13 cellular contexts compared by ENCODE assay signal in the genomic region with DNA sequence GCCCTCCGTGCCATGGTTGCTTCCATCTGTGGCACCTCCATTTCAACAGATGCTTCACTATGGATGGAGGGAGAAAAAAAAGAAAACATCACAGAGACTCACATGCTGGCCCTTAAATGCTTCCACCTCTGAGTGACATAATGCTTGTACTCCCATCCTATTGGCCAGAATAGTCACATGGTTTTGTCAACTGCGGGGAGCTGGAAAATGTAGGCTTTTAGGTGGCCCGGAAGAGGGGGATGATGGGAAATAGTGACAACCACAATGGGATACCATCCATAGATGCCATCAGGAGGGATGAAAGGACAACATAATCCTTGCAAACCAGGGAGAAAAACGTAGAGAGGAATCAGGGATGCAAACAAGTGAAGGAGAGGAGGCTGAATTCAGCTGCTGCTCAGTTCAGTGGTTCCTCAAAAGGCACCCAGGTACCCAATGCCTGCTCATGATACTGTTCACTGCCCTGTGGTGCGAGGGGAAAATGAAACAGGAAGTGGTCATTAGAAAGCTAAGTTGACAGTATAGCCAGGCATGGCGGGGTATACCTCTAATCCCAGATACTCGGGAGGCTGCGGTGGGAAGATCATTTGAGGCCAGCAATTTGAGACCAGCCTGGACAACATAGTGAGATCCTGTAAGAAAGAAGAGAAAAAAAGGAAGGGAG. TPM values are rescaled to one million over a fixed set of nuclear protein-coding genes. Genes with fewer than 3 reads are reported as not detected.
DNase-seq lines count a peak whose midpoint lies in the region; ATAC-seq and TF ChIP-seq lines count a peak whose summit lies in the region.
"Had no signal": no experiment of that assay in that cellular context is flagged by ENCODE, and none has a peak within 500 bp of the region (broad histone marks: within the 10 kb centered on the region; RNA-seq: fewer than 3 reads in every experiment).

No MANE protein-coding gene starts in this region.

- H3K4me2 ChIP-seq in neuronal stem cell (ENCODE audit: insufficient read depth, low read length, poor library complexity, severe bottlenecking): no peak overlapping the region

- no peak overlapping the region for H3K27ac Mint-ChIP-seq in natural killer cell
- no peak overlapping the region for H3K27ac Mint-ChIP-seq in natural killer cell treated with Interleukin-12 subunit alpha and Interleukin-12 subunit beta and Interleukin-15 and Interleukin-18, amount 100 ng/mL, for 72 hours
- peak overlapping the region; percentile 42 for H3K27ac Mint-ChIP-seq in activated T-helper 17 cell treated with anti-CD3 and anti-CD28 coated beads, Interleukin-2, amount 50 U/mL, for 72 hours

- H3K18ac ChIP-seq in neuronal stem cell (ENCODE audit: low read length): no peak overlapping the region

- no peak overlapping the region for H4K91ac ChIP-seq in neuronal stem cell (ENCODE audit: low read depth, low read length, poor library complexity)

- H3K27me3 ChIP-seq in neuronal stem cell (ENCODE audit: control insufficient read depth in 3 of 3, insufficient read depth in 3 of 3, low read depth in 1 of 3, low read length in 3 of 3): no peaks in the 10 kb centered on the region

- H3K4ac ChIP-seq in neuronal stem cell (ENCODE audit: low read length): no peak overlapping the region

- no peak overlapping the region for H2BK5ac ChIP-seq in neuronal stem cell (ENCODE audit: low read length)

- no peak overlapping the region for H3K9ac ChIP-seq in neuronal stem cell (ENCODE audit: low read depth, low read length, poor library complexity)

- intact Hi-C loops in natural killer cell (cut with micrococcal nuclease): no loop called here

- H4K8ac ChIP-seq in neuronal stem cell (ENCODE audit: low read depth, low read length): no peak overlapping the region

- no peak overlapping the region for H3K4me3 ChIP-seq in neuronal stem cell (ENCODE audit: low read length in 2 of 2)

- H3K14ac ChIP-seq in neuronal stem cell (ENCODE audit: low read length): no peak overlapping the region

- peaks cover 0 to 2% of the 10 kb centered on the region in 2 donors for H3K9me3 Mint-ChIP-seq in natural killer cell
- H3K9me3 Mint-ChIP-seq in natural killer cell treated with Interleukin-12 subunit alpha and Interleukin-12 subunit beta and Interleukin-15 and Interleukin-18, amount 100 ng/mL, for 72 hours: no peaks in the 10 kb centered on the region
- peaks cover 4% of the 10 kb centered on the region for H3K9me3 Mint-ChIP-seq in activated T-helper 17 cell treated with anti-CD3 and anti-CD28 coated beads, Interleukin-2, amount 50 U/mL, for 72 hours
- H3K9me3 Mint-ChIP-seq: activated T-cell treated with anti-CD3 and anti-CD28 coated beads, Interleukin-2, amount 50 U/mL, for 4 hours had no signal

- no peak overlapping the region for H2BK15ac ChIP-seq in neuronal stem cell (ENCODE audit: low read length)

- no peaks in the 10 kb centered on the region for H3K36me3 ChIP-seq in neuronal stem cell (replicated peaks in 1 of 2; ENCODE audit: control insufficient read depth in 2 of 2, insufficient read depth in 2 of 2, low read length in 2 of 2)

- H3K23ac ChIP-seq in neuronal stem cell (ENCODE audit: low read depth, low read length, poor library complexity): no peak overlapping the region

- no peak overlapping the region for H2AK5ac ChIP-seq in neuronal stem cell (ENCODE audit: low read depth, low read length)

- H2BK120ac ChIP-seq in neuronal stem cell (ENCODE audit: low read depth, low read length): no peak overlapping the region

- H3K4me3 Mint-ChIP-seq in natural killer cell: peak overlapping the region; percentile 7
- H3K4me3 Mint-ChIP-seq in natural killer cell treated with Interleukin-12 subunit alpha and Interleukin-12 subunit beta and Interleukin-15 and Interleukin-18, amount 100 ng/mL, for 72 hours: no peak overlapping the region
- H3K4me3 Mint-ChIP-seq in activated T-helper 17 cell treated with anti-CD3 and anti-CD28 coated beads, Interleukin-2, amount 50 U/mL, for 72 hours: no peak overlapping the region
- H3K4me3 Mint-ChIP-seq: activated T-cell treated with anti-CD3 and anti-CD28 coated beads, Interleukin-2, amount 50 U/mL, for 4 hours had no signal

- H3K27me3 Mint-ChIP-seq in natural killer cell (ENCODE audit: low read depth in 2 of 2): peaks cover 33 to 53% of the 10 kb centered on the region in 2 donors
- peaks cover 38 to 51% of the 10 kb centered on the region in 2 donors for H3K27me3 Mint-ChIP-seq in natural killer cell treated with Interleukin-12 subunit alpha and Interleukin-12 subunit beta and Interleukin-15 and Interleukin-18, amount 100 ng/mL, for 72 hours
- H3K27me3 Mint-ChIP-seq in activated T-helper 17 cell treated with anti-CD3 and anti-CD28 coated beads, Interleukin-2, amount 50 U/mL, for 72 hours: peaks cover 42% of the 10 kb centered on the region

- H3K27ac ChIP-seq in neuronal stem cell (replicated peaks; ENCODE audit: low read length): no peak overlapping the region

- H3K36me3 Mint-ChIP-seq in natural killer cell: no peaks in the 10 kb centered on the region
- peaks cover under 1% of the 10 kb centered on the region for H3K36me3 Mint-ChIP-seq in natural killer cell treated with Interleukin-12 subunit alpha and Interleukin-12 subunit beta and Interleukin-15 and Interleukin-18, amount 100 ng/mL, for 72 hours
- H3K36me3 Mint-ChIP-seq in activated T-helper 17 cell treated with anti-CD3 and anti-CD28 coated beads, Interleukin-2, amount 50 U/mL, for 72 hours (ENCODE audit: low read depth): no peaks in the 10 kb centered on the region

- H3K4me1 ChIP-seq in neuronal stem cell (ENCODE audit: control insufficient read depth in 2 of 2, insufficient read depth in 1 of 2, low read depth in 1 of 2, low read length in 2 of 2): no peaks in the 10 kb centered on the region

- TF ChIP-seq CTCF in natural killer cell (IDR thresholded peaks at IDR 0.05) (no peak), GM20000 (IDR thresholded peaks at IDR 0.05; ENCODE audit: extremely low read depth, missing control alignments) (no peak)

- ATAC-seq in natural killer cell: no peak
- ATAC-seq in natural killer cell treated with Interleukin-12 subunit alpha and Interleukin-12 subunit beta and Interleukin-15 and Interleukin-18, amount 100 ng/mL, for 72 hours: no peak
- ATAC-seq in activated T-helper 17 cell treated with anti-CD3 and anti-CD28 coated beads, Interleukin-2, amount 50 U/mL, for 72 hours (replicated peaks): no peak
- ATAC-seq: activated T-cell treated with anti-CD3 and anti-CD28 coated beads, Interleukin-2, amount 50 U/mL, for 4 hours; left colon had no signal

- H2BK12ac ChIP-seq in neuronal stem cell (ENCODE audit: low read length): no peak overlapping the region

- peaks cover 7% of the 10 kb centered on the region in 2 donors for H3K4me1 Mint-ChIP-seq in natural killer cell
- H3K4me1 Mint-ChIP-seq in natural killer cell treated with Interleukin-12 subunit alpha and Interleukin-12 subunit beta and Interleukin-15 and Interleukin-18, amount 100 ng/mL, for 72 hours (ENCODE audit: low read depth in 2 of 2): peaks cover 5 to 7% of the 10 kb centered on the region in 2 donors
- peaks cover 5% of the 10 kb centered on the region for H3K4me1 Mint-ChIP-seq in activated T-helper 17 cell treated with anti-CD3 and anti-CD28 coated beads, Interleukin-2, amount 50 U/mL, for 72 hours

- no CpG with 5 or more reads among the region's 8 CpGs for WGBS in neuronal stem cell (ENCODE audit: extremely low coverage in 2 of 2, insufficient read length in 2 of 2, insufficient replicate concordance in 1 of 2), 2 donors

- H3K79me1 ChIP-seq in neuronal stem cell (ENCODE audit: low read depth, low read length): no peaks in the 10 kb centered on the region

- DNase-seq in natural killer cell (no peak), NOMO-1 treated with dmso at 0.1 percent for 144 hours (lab: John Stamatoyannopoulos, UW; ENCODE audit: unreplicated experiment) (peak; percentile 15), neuronal stem cell (ENCODE audit: low spot score) (no peak), Ammon's horn (ENCODE audit: low spot score) (no peak), GM20000 (ENCODE audit: low spot score) (no peak)
- no peak for DNase-seq in natural killer cell treated with Interleukin-12 subunit alpha and Interleukin-12 subunit beta and Interleukin-15 and Interleukin-18, amount 100 ng/mL, for 72 hours (ENCODE audit: low spot score)
- DNase-seq in stimulated activated CD4-positive, alpha-beta T cell treated with anti-CD3 and anti-CD28 coated beads, Interleukin-4, amount 100 ng/mL, for 1 hour: no peak
- DNase-seq: activated T-cell treated with anti-CD3 and anti-CD28 coated beads, Interleukin-2, amount 50 U/mL, for 4 hours; Calu3; left colon; NCI-H1436; substantia nigra had no signal

- no peak overlapping the region for H2AFZ ChIP-seq in neuronal stem cell (ENCODE audit: low read length)

- H3K9me3 ChIP-seq in neuronal stem cell (replicated peaks in 1 of 2; ENCODE audit: control insufficient read depth in 2 of 2, insufficient read depth in 1 of 2, low read depth in 1 of 2, low read length in 2 of 2): peaks cover 0 to 2% of the 10 kb centered on the region in 2 donors

RNA-seq across cellular contexts. Expression of gene ERCC4, which starts 13.4 kb away (rescaled TPM):
- 10 to 100 TPM in 1 of 3 donors, 1 to 10 TPM in 2; 7.3 to 11.9 (median 7.5) TPM for total RNA-seq in natural killer cell
- 10 to 100 TPM; 13.1 to 22.6 TPM for total RNA-seq in natural killer cell treated with Interleukin-12 subunit alpha and Interleukin-12 subunit beta and Interleukin-15 and Interleukin-18, amount 100 ng/mL, for 72 hours
- total RNA-seq in activated T-helper 17 cell treated with anti-CD3 and anti-CD28 coated beads, Interleukin-2, amount 50 U/mL, for 72 hours: 10 to 100 TPM in 1 of 2 donors, 1 to 10 TPM in 1; 6.1 to 11.2 TPM
- 5.2 TPM for polyA plus RNA-seq in neuronal stem cell (2013, experiment 1 of 2)
- 5.3 TPM for polyA plus RNA-seq in neuronal stem cell (2013, experiment 2 of 2)
